ENCODE assay signal across 23 cellular contexts in the genomic region with DNA sequence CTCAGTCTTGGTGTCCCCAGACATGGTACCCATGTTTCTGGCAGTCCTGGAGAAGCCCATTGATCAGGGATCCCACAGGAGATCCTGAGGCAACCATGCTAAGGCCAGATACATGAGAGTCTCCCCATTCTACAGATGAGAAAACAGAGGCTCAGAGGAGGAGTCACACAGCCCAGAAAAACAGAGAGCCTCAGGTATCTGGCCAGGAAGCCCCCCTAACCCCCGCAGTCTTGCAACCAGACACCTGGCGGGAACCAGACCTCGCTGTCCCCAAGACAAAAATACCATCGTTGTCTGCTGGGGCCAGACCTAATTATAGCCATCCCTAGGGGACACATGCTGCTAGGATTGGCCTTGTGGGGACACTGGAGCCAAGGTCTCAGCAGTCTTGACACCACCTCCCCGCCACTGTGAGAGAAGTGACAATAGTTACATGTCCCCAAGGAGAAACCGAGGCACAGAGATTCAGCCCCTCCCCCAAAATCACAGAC. TPM values are rescaled to one million over a fixed set of nuclear protein-coding genes. Genes with fewer than 3 reads are reported as not detected.
"Had no signal": no experiment of that assay in that cellular context is flagged by ENCODE, and none has a peak within 500 bp of the region (broad histone marks: within the 10 kb centered on the region; RNA-seq: fewer than 3 reads in every experiment).

No MANE protein-coding gene starts in this region.

- H2AFZ ChIP-seq: neural progenitor cell had no signal

- H3K4me2 ChIP-seq: neural progenitor cell had no signal

- H3K36me3 ChIP-seq: breast epithelium, colonic mucosa, esophagus muscularis mucosa, gastroesophageal sphincter, neural progenitor cell, thyroid gland had no signal

- H3K27ac ChIP-seq: breast epithelium, colonic mucosa, esophagus muscularis mucosa, gastroesophageal sphincter, neural progenitor cell, thyroid gland had no signal

- DNase-seq: activated B cell treated with CpG ODN at 0.5 μM for 24 hours; activated CD4-positive, alpha-beta T cell treated with anti-CD3 and anti-CD28 coated beads for 36 hours; activated CD4-positive, alpha-beta T cell treated with anti-CD3 and anti-CD28 coated beads, Interleukin-2, amount 50 U/mL, for 4 hours; activated CD8-positive, alpha-beta memory T cell treated with anti-CD3 and anti-CD28 coated beads for 24 hours; activated CD8-positive, alpha-beta memory T cell treated with anti-CD3 and anti-CD28 coated beads, Interleukin-2, amount 50 U/mL, for 4 hours; activated naive CD8-positive, alpha-beta T cell treated with anti-CD3 and anti-CD28 coated beads for 36 hours; activated T-cell treated with anti-CD3 and anti-CD28 coated beads, Interleukin-2, amount 50 U/mL, for 24 hours; amniotic stem cell; colonic mucosa; head of caudate nucleus; hypothalamus; naive B cell; stimulated activated CD4-positive, alpha-beta T cell treated with anti-CD3 and anti-CD28 coated beads, Interleukin-12 subunit alpha, Interleukin-12 subunit beta, amount 100 ng/mL, for 4 hours; stimulated activated CD4-positive, alpha-beta T cell treated with anti-CD3 and anti-CD28 coated beads, Interleukin-4, amount 100 ng/mL, for 4 hours; substantia nigra; T-helper 17 cell; thyroid gland had no signal

- H3K4me3 ChIP-seq: breast epithelium, colonic mucosa, esophagus muscularis mucosa, gastroesophageal sphincter, neural progenitor cell, thyroid gland had no signal

- ATAC-seq: activated CD4-positive, alpha-beta T cell treated with anti-CD3 and anti-CD28 coated beads for 36 hours; activated T-helper 17 cell treated with anti-CD3 and anti-CD28 coated beads, Interleukin-2, amount 50 U/mL, for 72 hours; gastroesophageal sphincter; T-helper 17 cell had no signal

- H3K9me3 ChIP-seq: colonic mucosa, thyroid gland had no signal

RNA-seq across cellular contexts. Expression of a gene that starts 1.6 kb away (rescaled TPM):
- total RNA-seq: activated B cell treated with CpG ODN at 0.5 μM for 24 hours; activated CD4-positive, alpha-beta T cell treated with anti-CD3 and anti-CD28 coated beads for 36 hours; activated naive CD8-positive, alpha-beta T cell treated with anti-CD3 and anti-CD28 coated beads for 36 hours; mononuclear cell had no signal
